In genomic region chr10:6339891-6340290, GRCh38 we compare ENCODE assay signal across 25 cellular contexts.
"Had no signal": no experiment of that assay in that cellular context is flagged by ENCODE, and none has a peak within 500 bp of the region (broad histone marks: within the 10 kb centered on the region; RNA-seq: fewer than 3 reads in every experiment).

No MANE protein-coding gene starts in this region.

- H3K27me3 ChIP-seq: MG63, SJSA1 had no signal

- H3K27ac ChIP-seq: SJSA1 had no signal

- H3K9me3 ChIP-seq: MG63, SJSA1, SK-N-SH had no signal

- H3K36me3 ChIP-seq: MG63, SJSA1 had no signal

- DNase-seq: IMR-90, Karpas-422, KG1, MG63, NCI-H1092, NCI-H1105 treated with DMSO at 0.1 percent for 48 hours, NCI-H1417 treated with DMSO at 0.1 percent for 48 hours, NCI-H146, NCI-H1694 treated with DMSO at 0.1 percent for 48 hours, NCI-H1930, NCI-H2081, NCI-H2107, NCI-H2227 treated with DMSO at 0.1 percent for 48 hours, NCI-H446, NCI-H510A, NCI-H524 treated with DMSO at 0.1 percent for 48 hours, NCI-H69, NCI-H774, PC-3, Right ventricle myocardium superior, SIG-M5, SK-N-SH had no signal

- ATAC-seq: HepG2, Panc1, PC-3 had no signal

- H3K4me3 ChIP-seq: MG63, SJSA1 had no signal

- H3K4me1 ChIP-seq: SJSA1 had no signal
